ENCODE assay signal across 1 cellular context in the genomic region with DNA sequence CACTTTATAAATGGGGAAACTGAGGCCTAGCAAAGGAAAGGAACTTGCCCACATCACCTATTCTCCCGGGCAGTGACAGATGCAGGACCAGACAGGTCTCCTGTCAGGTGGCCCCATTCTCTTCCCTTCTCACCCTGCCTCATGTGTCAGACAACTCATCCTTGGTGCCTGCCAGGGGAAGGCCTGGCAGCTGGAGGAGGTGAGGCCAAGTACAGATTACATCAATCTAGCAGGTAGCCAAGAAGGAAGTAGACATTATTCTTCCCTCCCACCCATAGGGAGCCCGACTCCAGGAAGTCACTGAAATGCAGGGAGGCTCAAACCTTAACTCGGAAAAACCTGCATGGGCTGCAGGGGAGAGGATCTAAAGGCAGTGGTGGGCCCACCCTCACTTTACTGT.
TF ChIP-seq lines count a peak whose summit lies in the region.

No MANE protein-coding gene starts in this region.

TF ChIP-seq in IMR-90, 13 proteins besides CTCF, POLR2A, EP300 and RAD21:
- TF ChIP-seq RCOR1 (IDR thresholded peaks at IDR 0.05; ENCODE audit: insufficient replicate concordance, low read length): no peak
- TF ChIP-seq MAZ (IDR thresholded peaks at IDR 0.05; ENCODE audit: borderline replicate concordance, low read depth, low read length): no peak
- TF ChIP-seq MXI1 (IDR thresholded peaks at IDR 0.05; ENCODE audit: borderline replicate concordance, low read depth, low read length): no peak
- TF ChIP-seq, protein P1, sequence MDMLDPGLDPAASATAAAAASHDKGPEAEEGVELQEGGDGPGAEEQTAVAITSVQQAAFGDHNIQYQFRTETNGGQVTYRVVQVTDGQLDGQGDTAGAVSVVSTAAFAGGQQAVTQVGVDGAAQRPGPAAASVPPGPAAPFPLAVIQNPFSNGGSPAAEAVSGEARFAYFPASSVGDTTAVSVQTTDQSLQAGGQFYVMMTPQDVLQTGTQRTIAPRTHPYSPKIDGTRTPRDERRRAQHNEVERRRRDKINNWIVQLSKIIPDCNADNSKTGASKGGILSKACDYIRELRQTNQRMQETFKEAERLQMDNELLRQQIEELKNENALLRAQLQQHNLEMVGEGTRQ (IDR thresholded peaks at IDR 0.05; ENCODE audit: low read depth, low read length): no peak
- TF ChIP-seq CHD1 (IDR thresholded peaks at IDR 0.05; ENCODE audit: low read depth, low read length): no peak
- no peak for TF ChIP-seq SMC3 (IDR thresholded peaks at IDR 0.05; ENCODE audit: low read depth, low read length)
- no peak for TF ChIP-seq CEBPB (IDR thresholded peaks at IDR 0.05; ENCODE audit: low read depth, low read length)
- TF ChIP-seq BHLHE40 (IDR thresholded peaks at IDR 0.05; ENCODE audit: low read depth, low read length): no peak
- no peak for TF ChIP-seq MAFK (IDR thresholded peaks at IDR 0.05; ENCODE audit: low read depth, low read length)
- TF ChIP-seq NFE2L2 (IDR thresholded peaks at IDR 0.05; ENCODE audit: low read depth, low read length): no peak
- TF ChIP-seq FOS (IDR thresholded peaks at IDR 0.05; ENCODE audit: low read depth, low read length): no peak
- TF ChIP-seq, protein P2, sequence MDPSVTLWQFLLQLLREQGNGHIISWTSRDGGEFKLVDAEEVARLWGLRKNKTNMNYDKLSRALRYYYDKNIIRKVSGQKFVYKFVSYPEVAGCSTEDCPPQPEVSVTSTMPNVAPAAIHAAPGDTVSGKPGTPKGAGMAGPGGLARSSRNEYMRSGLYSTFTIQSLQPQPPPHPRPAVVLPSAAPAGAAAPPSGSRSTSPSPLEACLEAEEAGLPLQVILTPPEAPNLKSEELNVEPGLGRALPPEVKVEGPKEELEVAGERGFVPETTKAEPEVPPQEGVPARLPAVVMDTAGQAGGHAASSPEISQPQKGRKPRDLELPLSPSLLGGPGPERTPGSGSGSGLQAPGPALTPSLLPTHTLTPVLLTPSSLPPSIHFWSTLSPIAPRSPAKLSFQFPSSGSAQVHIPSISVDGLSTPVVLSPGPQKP (IDR thresholded peaks at IDR 0.05; ENCODE audit: borderline replicate concordance, low read depth, low read length): no peak
- no peak for TF ChIP-seq RFX5 (IDR thresholded peaks at IDR 0.05; ENCODE audit: low read depth, low read length)
